ENCODE assay signal across 16 cellular contexts in genomic region chr2:219578811-219579210, GRCh38. TPM values are rescaled to one million over a fixed set of nuclear protein-coding genes. Genes with fewer than 3 reads are reported as not detected.
DNase-seq lines count a peak whose midpoint lies in the region; ATAC-seq and TF ChIP-seq lines count a peak whose summit lies in the region.
"Had no signal": no experiment of that assay in that cellular context is flagged by ENCODE, and none has a peak within 500 bp of the region (broad histone marks: within the 10 kb centered on the region; RNA-seq: fewer than 3 reads in every experiment).

No MANE protein-coding gene starts in this region.

- H4K5ac ChIP-seq in IMR-90 (ENCODE audit: low read depth, low read length), result peak overlapping the region; percentile 72; the same call in 1 of the 2 replicates

- H3K9me3 ChIP-seq in IMR-90 (ENCODE audit: control insufficient read depth, insufficient read depth, low read length), result no peaks in the 10 kb centered on the region
- H3K9me3 ChIP-seq: BLaER1 treated with 17β-estradiol and CSF1 and Interleukin-3, amounts not matched to agents 10 nM and 100 nM had no signal

- H3K36me3 ChIP-seq in IMR-90 (ENCODE audit: control insufficient read depth, insufficient read depth, low read length), result no peaks in the 10 kb centered on the region
- H3K36me3 ChIP-seq: BLaER1 treated with 17β-estradiol and CSF1 and Interleukin-3, amounts not matched to agents 10 nM and 100 nM had no signal

- in situ Hi-C loops in IMR-90 (cut with MboI; ENCODE audit: low sequenced_read_pairs), result no loop called here

- DNase-seq in IMR-90 (peak; percentile 36), choroid plexus epithelial cell (ENCODE audit: low read depth) (peak; percentile 61), omental fat pad (ENCODE audit: low spot score) (no peak), activated T-cell treated with anti-CD3 and anti-CD28 coated beads for 4 hours (no peak), NCI-H1417 treated with DMSO at 0.1 percent for 48 hours (lab: John Stamatoyannopoulos, UW) (no peak), kidney glomerular epithelial cell (lab: John Stamatoyannopoulos, UW) (no peak)
- DNase-seq: activated T-cell treated with anti-CD3 and anti-CD28 coated beads, Interleukin-2, amount 50 U/mL, for 4 hours; midbrain; NCI-H146; NCI-H82; stimulated activated CD4-positive, alpha-beta T cell treated with anti-CD3 and anti-CD28 coated beads, Interleukin-4, amount 100 ng/mL, for 24 hours; stimulated activated naive CD8-positive, alpha-beta T cell treated with anti-CD3 and anti-CD28 coated beads, Interleukin-15, amount 100 ng/mL, for 72 hours had no signal

- dilution Hi-C loops in IMR-90 (cut with HindIII; ENCODE audit: low sequenced_read_pairs, unreplicated experiment), result no loop called here

- peak overlapping the region; percentile 11 to 60; a peak in 2 of 4 replicates for H4K8ac ChIP-seq in IMR-90 (ENCODE audit: low read depth in 2 of 2, low read length in 2 of 2)

- no peak overlapping the region for H3K56ac ChIP-seq in IMR-90 (ENCODE audit: extremely low read depth, insufficient read depth, low read length)

- POLR2A ChIA-PET in IMR-90 (lab: Charles Lee; ENCODE audit: unreplicated experiment), result no interaction called here

- no peak overlapping the region for H4K91ac ChIP-seq in IMR-90 (ENCODE audit: insufficient read depth, low read depth, low read length)

- H3K79me1 ChIP-seq in IMR-90 (ENCODE audit: low read depth in 1 of 2, low read length in 2 of 2), result no peaks in the 10 kb centered on the region

- no peak overlapping the region for H3K18ac ChIP-seq in IMR-90 (ENCODE audit: low read depth, low read length)

- peaks cover 7% of the 10 kb centered on the region for H3K4me1 ChIP-seq in IMR-90 (ENCODE audit: control insufficient read depth, insufficient read depth, low read length)

- no TSS peak for BruUV-seq in IMR-90 (replicated peaks; lab: Mats Ljungman, UMichigan)

- no peak for TF ChIP-seq CTCF in IMR-90 (conservative IDR thresholded peaks at IDR 0.05; ENCODE audit: low read depth, low read length)
- TF ChIP-seq CTCF in choroid plexus epithelial cell (conservative IDR thresholded peaks at IDR 0.05; ENCODE audit: low read depth, low read length), result no peak
- no peak for TF ChIP-seq CTCF in omental fat pad (IDR thresholded peaks at IDR 0.05)

- H3K27me3 ChIP-seq in IMR-90 (ENCODE audit: control insufficient read depth, insufficient read depth, low read length), result peaks cover 16% of the 10 kb centered on the region
- H3K27me3 ChIP-seq: BLaER1 treated with 17β-estradiol and CSF1 and Interleukin-3, amounts not matched to agents 10 nM and 100 nM had no signal

- CTCF ChIA-PET in IMR-90 (lab: Yijun Ruan, JAX), result no interaction called here

- H3K14ac ChIP-seq in IMR-90 (replicated peaks; ENCODE audit: low read depth, low read length), result no peak overlapping the region

- no peak overlapping the region for H2BK120ac ChIP-seq in IMR-90 (ENCODE audit: low read depth, low read length)

- H2BK20ac ChIP-seq in IMR-90 (ENCODE audit: low read depth, low read length), result no peak overlapping the region

- intact Hi-C loops in IMR-90 (cut with micrococcal nuclease), result no loop called here

- H3K4ac ChIP-seq in IMR-90 (ENCODE audit: low read depth, low read length), result peak overlapping the region; percentile 29; the same call in 1 of the 2 replicates

- no peaks in the 10 kb centered on the region for H4K20me1 ChIP-seq in IMR-90 (ENCODE audit: insufficient read depth, low read length)
- H4K20me1 ChIP-seq: BLaER1 treated with 17β-estradiol and CSF1 and Interleukin-3, amounts not matched to agents 10 nM and 100 nM had no signal

- no CpG with 5 or more reads among the region's 4 CpGs for WGBS in IMR-90 (ENCODE audit: extremely low coverage in 2 of 2, insufficient read length in 1 of 2), 2 experiments

- no peak for TF ChIP-seq RAD21 in IMR-90 (IDR thresholded peaks at IDR 0.05; ENCODE audit: low read length)

- H3K9me1 ChIP-seq in IMR-90 (ENCODE audit: insufficient read depth, low read length), result no peaks in the 10 kb centered on the region; the same call in 1 of the 2 replicates

- no peak overlapping the region for H2BK15ac ChIP-seq in IMR-90 (ENCODE audit: low read depth, low read length)

- peak; percentile 50; the same call in 1 of the 2 replicates for ATAC-seq in IMR-90 (ENCODE audit: low read depth)
- ATAC-seq in omental fat pad (ENCODE audit: low FRiP score), result peak; percentile 54
- ATAC-seq: activated CD4-positive, CD25-positive, alpha-beta regulatory T cell treated with anti-CD3 and anti-CD28 coated beads, Interleukin-2, amount 50 U/mL, for 24 hours; activated T-cell treated with anti-CD3 and anti-CD28 coated beads, Interleukin-2, amount 50 U/mL, for 4 hours; HCT116; stimulated activated naive CD8-positive, alpha-beta T cell treated with anti-CD3 and anti-CD28 coated beads, Interleukin-15, amount 100 ng/mL, for 72 hours had no signal

- H2BK5ac ChIP-seq in IMR-90 (ENCODE audit: low read depth, low read length, poor library complexity, severe bottlenecking), result no peak overlapping the region

- no peak overlapping the region for H3K27ac ChIP-seq in IMR-90 (ENCODE audit: insufficient read depth, low read length)
- H3K27ac ChIP-seq: BLaER1 treated with 17β-estradiol and CSF1 and Interleukin-3, amounts not matched to agents 10 nM and 100 nM had no signal

- H2AK9ac ChIP-seq in IMR-90 (replicated peaks; ENCODE audit: low read depth, low read length, poor library complexity), result no peak overlapping the region

- peak overlapping the region; percentile 48 for H2AFZ ChIP-seq in IMR-90 (replicated peaks; ENCODE audit: low read length, poor library complexity)

- H2AK5ac ChIP-seq in IMR-90 (ENCODE audit: low read depth, low read length), result no peak overlapping the region

- no peak overlapping the region for H3K9ac ChIP-seq in IMR-90 (ENCODE audit: low read depth, low read length)
- H3K9ac ChIP-seq: BLaER1 treated with 17β-estradiol and CSF1 and Interleukin-3, amounts not matched to agents 10 nM and 100 nM had no signal

- TF ChIP-seq POLR2A in IMR-90 (IDR thresholded peaks at IDR 0.05; ENCODE audit: low read depth, low read length), result no peak

- H3K4me2 ChIP-seq in IMR-90 (ENCODE audit: low read depth, low read length), result no peak overlapping the region

- no peak overlapping the region for H3K23ac ChIP-seq in IMR-90 (ENCODE audit: low read depth, low read length)

- H3K4me3 ChIP-seq in IMR-90 (ENCODE audit: insufficient read depth, low read depth, low read length) (no peak overlapping the region), choroid plexus epithelial cell (ENCODE audit: low read depth, low read length) (no peak overlapping the region)
- H3K4me3 ChIP-seq: BLaER1 treated with 17β-estradiol and CSF1 and Interleukin-3, amounts not matched to agents 10 nM and 100 nM had no signal

TF ChIP-seq in IMR-90, 13 proteins besides CTCF, POLR2A, EP300 and RAD21:
- TF ChIP-seq USF2 (IDR thresholded peaks at IDR 0.05; ENCODE audit: low read depth, low read length), result no peak
- TF ChIP-seq CEBPB (IDR thresholded peaks at IDR 0.05; ENCODE audit: low read depth, low read length), result peak; percentile 78
- TF ChIP-seq MAFK (IDR thresholded peaks at IDR 0.05; ENCODE audit: low read depth, low read length), result no peak
TF ChIP-seq in IMR-90: peak in this region for 1.

RNA-seq across cellular contexts. Expression of gene INHA, which starts 6.7 kb away (rescaled TPM):
- total RNA-seq in IMR-90 (2012; rRNA removed) (not detected in 2 replicates), omental fat pad (1 to 10 TPM in 1 of 4 donors, under 1 TPM in 1, not detected in 2; 0.88 to 1.1 TPM)
- polyA plus RNA-seq in IMR-90 (2012; rRNA removed), result 0.80 and 0.96 TPM in 2 replicates
- 0.16 and 0.26 TPM in 2 replicates for polyA plus RNA-seq in IMR-90 (2012; cell fraction: cytosol; rRNA removed)
- polyA plus RNA-seq in IMR-90 (2012; cell fraction: nucleus; rRNA removed; ENCODE audit: low replicate concordance), result 5.6 and 14.6 TPM in 2 replicates
- total RNA-seq: activated T-cell treated with anti-CD3 and anti-CD28 coated beads, Interleukin-2, amount 50 U/mL, for 4 hours; pulmonary artery endothelial cell had no signal

RNA-seq across cellular contexts. Expression of gene OBSL1, which starts 7.5 kb away (rescaled TPM):
- total RNA-seq in IMR-90 (2012; rRNA removed) (21.4 and 21.5 TPM in 2 replicates), omental fat pad (100 to 1,000 TPM in 2 of 4 donors, 10 to 100 TPM in 2; 68.6 to 117 (median 88.7) TPM)
- polyA plus RNA-seq in IMR-90 (2012; rRNA removed), result 51.2 and 51.8 TPM in 2 replicates
- 55.5 and 61.7 TPM in 2 replicates for polyA plus RNA-seq in IMR-90 (2012; cell fraction: cytosol; rRNA removed)
- polyA plus RNA-seq in IMR-90 (2012; cell fraction: nucleus; rRNA removed; ENCODE audit: low replicate concordance), result 203 and 301 TPM in 2 replicates

RNA-seq across cellular contexts. Expression of gene STK11IP, which starts 18.8 kb away (rescaled TPM):
- 6.7 and 19.7 TPM in 2 replicates for total RNA-seq in IMR-90 (2012; rRNA removed)
- 14.5 and 22.4 TPM in 2 replicates for polyA plus RNA-seq in IMR-90 (2012; rRNA removed)
- polyA plus RNA-seq in IMR-90 (2012; cell fraction: cytosol; rRNA removed), result 6.4 and 7.1 TPM in 2 replicates
- 83.5 and 203 TPM in 2 replicates for polyA plus RNA-seq in IMR-90 (2012; cell fraction: nucleus; rRNA removed; ENCODE audit: low replicate concordance)
- 10 to 100 TPM in 2 of 4 donors, 1 to 10 TPM in 2; 9.1 to 22.4 (median 13.0) TPM for total RNA-seq in omental fat pad

RNA-seq across cellular contexts. Expression of gene TMEM198, which starts 35.0 kb away (rescaled TPM):
- total RNA-seq in IMR-90 (2012; rRNA removed) (under 0.01 and 0.18 TPM in 2 replicates), omental fat pad (1 to 10 TPM; 1.9 to 6.2 (median 2.9) TPM)
- polyA plus RNA-seq in IMR-90 (2012; rRNA removed), result 2.2 and 3.0 TPM in 2 replicates
- 0.81 and 1.3 TPM in 2 replicates for polyA plus RNA-seq in IMR-90 (2012; cell fraction: cytosol; rRNA removed)
- polyA plus RNA-seq in IMR-90 (2012; cell fraction: nucleus; rRNA removed; ENCODE audit: low replicate concordance), result 20.2 and 40.5 TPM in 2 replicates
- total RNA-seq: pulmonary artery endothelial cell had no signal

RNA-seq across cellular contexts. Expression of gene CHPF, which starts 35.2 kb away (rescaled TPM):
- total RNA-seq in IMR-90 (2012; rRNA removed) (24.0 and 27.2 TPM in 2 replicates), omental fat pad (10 to 100 TPM; 32.6 to 70.8 (median 45.5) TPM)
- 115 and 147 TPM in 2 replicates for polyA plus RNA-seq in IMR-90 (2012; rRNA removed)
- 108 and 204 TPM in 2 replicates for polyA plus RNA-seq in IMR-90 (2012; cell fraction: cytosol; rRNA removed)
- 37.3 and 118 TPM in 2 replicates for polyA plus RNA-seq in IMR-90 (2012; cell fraction: nucleus; rRNA removed; ENCODE audit: low replicate concordance)

Comparison
In these comparisons a context has a peak if more than half of its experiments do, and no peak if none do; other contexts are left out.
1. DNase-seq: peak in IMR-90 (single experiment) and choroid plexus epithelial cell (single experiment); none in omental fat pad (single experiment), activated T-cell treated with anti-CD3 and anti-CD28 coated beads for 4 hours (single experiment), NCI-H1417 treated with DMSO at 0.1 percent for 48 hours (single experiment) and kidney glomerular epithelial cell (single experiment).